ENCODE assay signal across 37 cellular contexts in the genomic region with DNA sequence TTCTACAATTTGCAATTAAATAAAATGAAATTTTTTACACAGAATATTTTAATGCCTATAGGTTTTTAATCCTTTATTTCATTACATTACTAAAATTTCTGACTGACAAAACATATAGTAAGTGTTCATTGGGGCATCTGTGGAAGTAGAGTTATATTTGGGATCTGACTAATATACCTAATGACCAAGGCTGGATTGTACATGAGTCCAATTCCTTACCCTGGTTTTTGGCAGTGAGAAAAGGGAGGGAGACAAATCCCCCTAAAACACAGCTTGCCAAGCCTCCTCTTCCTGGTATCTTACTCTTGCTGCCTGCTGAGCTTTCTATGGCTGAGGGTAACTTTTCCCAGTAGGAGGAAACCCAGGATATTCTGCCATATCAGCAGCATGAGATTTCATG.
"Had no signal": no experiment of that assay in that cellular context is flagged by ENCODE, and none has a peak within 500 bp of the region (broad histone marks: within the 10 kb centered on the region; RNA-seq: fewer than 3 reads in every experiment).

No MANE protein-coding gene starts in this region.

- H3K4me1 ChIP-seq: adrenal gland, ascending aorta, body of pancreas, breast epithelium had no signal

- H3K4me1 Mint-ChIP-seq: activated naive CD4-positive, alpha-beta T cell treated with anti-CD3 and anti-CD28 coated beads, Interleukin-2, amount 10 ng/mL, durations not matched to agents 7 days and 5 days; activated naive CD4-positive, alpha-beta T cell treated with anti-CD3 and anti-CD28 coated beads, Interleukin-2, amount 50 U/mL, for 24 hours; activated naive CD8-positive, alpha-beta T cell treated with anti-CD3 and anti-CD28 coated beads for 36 hours; activated naive CD8-positive, alpha-beta T cell treated with anti-CD3 and anti-CD28 coated beads, Interleukin-2, amount 10 ng/mL, durations not matched to agents 7 days and 5 days; activated naive CD8-positive, alpha-beta T cell treated with anti-CD3 and anti-CD28 coated beads, Interleukin-2, amount 50 U/mL, for 24 hours; activated T-helper 17 cell treated with anti-CD3 and anti-CD28 coated beads, Interleukin-2, amount 50 U/mL, for 72 hours; brain; central memory CD8-positive, alpha-beta T cell had no signal

- H3K36me3 ChIP-seq: adrenal gland, ascending aorta, brain microvascular endothelial cell, breast epithelium, cardiac muscle cell had no signal

- H3K27ac ChIP-seq: adrenal gland, ascending aorta, body of pancreas, brain microvascular endothelial cell, breast epithelium, cardiac muscle cell had no signal

- H3K9me3 Mint-ChIP-seq: activated naive CD4-positive, alpha-beta T cell treated with anti-CD3 and anti-CD28 coated beads for 36 hours; activated T-helper 1 cell treated with anti-CD3 and anti-CD28 coated beads, Interleukin-12 subunit alpha, Interleukin-12 subunit beta, Interleukin-2, Interleukin-4 antibody, amounts not matched to agents 30 ng/mL and 10 ng/mL and 1 ng/mL, durations not matched to agents 14 hours and 24 hours and 36 hours; activated T-helper 17 cell treated with anti-CD3 and anti-CD28 coated beads, Interleukin-2, amount 50 U/mL, for 72 hours; activated T-helper 2 cell treated with anti-CD3 and anti-CD28 coated beads, Interferon-gamma antibody, Interleukin-2, Interleukin-4, amounts not matched to agents 10 μg/mL and 5 μg/mL and 100 μg/mL, durations not matched to agents 14 hours and 24 hours and 36 hours; brain had no signal

- DNase-seq: activated effector memory CD4-positive, alpha-beta T cell treated with anti-CD3 and anti-CD28 coated beads, Interleukin-2, amount 50 U/mL, for 16 hours; activated effector memory CD4-positive, alpha-beta T cell treated with Interleukin-2 at 50 U/mL for 16 hours; activated gamma-delta T cell; activated gamma-delta T cell treated with Interleukin-2 at 50 U/mL for 16 hours; activated naive CD4-positive, alpha-beta T cell; activated naive CD4-positive, alpha-beta T cell treated with anti-CD3 and anti-CD28 coated beads for 36 hours; activated naive CD4-positive, alpha-beta T cell treated with anti-CD3 and anti-CD28 coated beads, Interleukin-2, amount 10 ng/mL, durations not matched to agents 7 days and 5 days; activated naive CD4-positive, alpha-beta T cell treated with anti-CD3 and anti-CD28 coated beads, Interleukin-2, amount 50 U/mL, for 16 hours; activated naive CD4-positive, alpha-beta T cell treated with Interleukin-2 at 50 U/mL for 16 hours; activated naive CD8-positive, alpha-beta T cell treated with anti-CD3 and anti-CD28 coated beads for 36 hours; activated naive CD8-positive, alpha-beta T cell treated with anti-CD3 and anti-CD28 coated beads, Interleukin-2, amount 10 ng/mL, durations not matched to agents 7 days and 5 days; activated naive CD8-positive, alpha-beta T cell treated with anti-CD3 and anti-CD28 coated beads, Interleukin-2, amount 50 U/mL, for 24 hours; activated T-cell treated with anti-CD3 and anti-CD28 coated beads, Interleukin-2, amount 50 U/mL, for 24 hours; activated T-cell treated with anti-CD3 and anti-CD28 coated beads, Interleukin-2, amount 50 U/mL, for 4 hours; activated T-cell treated with anti-CD3 and anti-CD28 coated beads, Interleukin-2, amount 50 U/mL, for 48 hours; activated T-cell treated with anti-CD3 and anti-CD28 coated beads, Interleukin-2, amount 50 U/mL, for 72 hours; adrenal gland; amniotic stem cell; amygdala; anterior cingulate cortex; aorta; body of pancreas; brain microvascular endothelial cell; caudate nucleus; central memory CD4-positive, alpha-beta T cell; cerebellar nuclear complex had no signal

- H3K4me3 ChIP-seq: adrenal gland, ascending aorta, body of pancreas, breast epithelium, cardiac muscle cell had no signal

- H3K9me3 ChIP-seq: adrenal gland, ascending aorta, body of pancreas, breast epithelium had no signal

- H3K27me3 ChIP-seq: adrenal gland, ascending aorta, body of pancreas, brain microvascular endothelial cell, breast epithelium, cardiac muscle cell had no signal

- H3K36me3 Mint-ChIP-seq: activated naive CD4-positive, alpha-beta T cell treated with anti-CD3 and anti-CD28 coated beads, Interleukin-2, amount 10 ng/mL, durations not matched to agents 7 days and 5 days; activated naive CD4-positive, alpha-beta T cell treated with anti-CD3 and anti-CD28 coated beads, Interleukin-2, amount 50 U/mL, for 24 hours; activated naive CD4-positive, alpha-beta T cell treated with anti-CD3 and anti-CD28 coated beads, Interleukin-2, amount 50 U/mL, for 72 hours; activated naive CD8-positive, alpha-beta T cell; activated naive CD8-positive, alpha-beta T cell treated with anti-CD3 and anti-CD28 coated beads for 36 hours; activated naive CD8-positive, alpha-beta T cell treated with anti-CD3 and anti-CD28 coated beads, Interleukin-2, amount 10 ng/mL, durations not matched to agents 7 days and 5 days; brain had no signal

- H3K27ac Mint-ChIP-seq: activated naive CD4-positive, alpha-beta T cell treated with anti-CD3 and anti-CD28 coated beads for 36 hours; activated naive CD4-positive, alpha-beta T cell treated with anti-CD3 and anti-CD28 coated beads, Interleukin-2, amount 10 ng/mL, durations not matched to agents 7 days and 5 days; activated naive CD4-positive, alpha-beta T cell treated with anti-CD3 and anti-CD28 coated beads, Interleukin-2, amount 50 U/mL, for 24 hours; activated naive CD4-positive, alpha-beta T cell treated with anti-CD3 and anti-CD28 coated beads, Interleukin-2, amount 50 U/mL, for 72 hours; activated naive CD8-positive, alpha-beta T cell; activated naive CD8-positive, alpha-beta T cell treated with anti-CD3 and anti-CD28 coated beads for 36 hours; activated naive CD8-positive, alpha-beta T cell treated with anti-CD3 and anti-CD28 coated beads, Interleukin-2, amount 10 ng/mL, durations not matched to agents 7 days and 5 days; activated naive CD8-positive, alpha-beta T cell treated with anti-CD3 and anti-CD28 coated beads, Interleukin-2, amount 50 U/mL, for 24 hours; activated T-cell treated with anti-CD3 and anti-CD28 coated beads, Interleukin-2, amount 50 U/mL, for 24 hours; activated T-cell treated with anti-CD3 and anti-CD28 coated beads, Interleukin-2, amount 50 U/mL, for 72 hours; activated T-helper 1 cell treated with anti-CD3 and anti-CD28 coated beads, Interleukin-12 subunit alpha, Interleukin-12 subunit beta, Interleukin-2, Interleukin-4 antibody, amounts not matched to agents 30 ng/mL and 10 ng/mL and 1 ng/mL, durations not matched to agents 14 hours and 24 hours and 36 hours; activated T-helper 17 cell treated with anti-CD3 and anti-CD28 coated beads, Interleukin-2, amount 50 U/mL, for 72 hours; activated T-helper 2 cell treated with anti-CD3 and anti-CD28 coated beads, Interferon-gamma antibody, Interleukin-2, Interleukin-4, amounts not matched to agents 10 μg/mL and 5 μg/mL and 100 μg/mL, durations not matched to agents 14 hours and 24 hours and 36 hours; brain had no signal

- H3K4me3 Mint-ChIP-seq: activated naive CD4-positive, alpha-beta T cell treated with anti-CD3 and anti-CD28 coated beads for 36 hours; activated naive CD4-positive, alpha-beta T cell treated with anti-CD3 and anti-CD28 coated beads, Interleukin-2, amount 10 ng/mL, durations not matched to agents 7 days and 5 days; activated naive CD4-positive, alpha-beta T cell treated with anti-CD3 and anti-CD28 coated beads, Interleukin-2, amount 50 U/mL, for 24 hours; activated naive CD8-positive, alpha-beta T cell; activated naive CD8-positive, alpha-beta T cell treated with anti-CD3 and anti-CD28 coated beads for 36 hours; activated naive CD8-positive, alpha-beta T cell treated with anti-CD3 and anti-CD28 coated beads, Interleukin-2, amount 10 ng/mL, durations not matched to agents 7 days and 5 days; activated naive CD8-positive, alpha-beta T cell treated with anti-CD3 and anti-CD28 coated beads, Interleukin-2, amount 50 U/mL, for 24 hours; activated T-cell treated with anti-CD3 and anti-CD28 coated beads, Interleukin-2, amount 50 U/mL, for 24 hours; activated T-cell treated with anti-CD3 and anti-CD28 coated beads, Interleukin-2, amount 50 U/mL, for 4 hours; activated T-cell treated with anti-CD3 and anti-CD28 coated beads, Interleukin-2, amount 50 U/mL, for 72 hours; activated T-helper 1 cell treated with anti-CD3 and anti-CD28 coated beads, Interleukin-12 subunit alpha, Interleukin-12 subunit beta, Interleukin-2, Interleukin-4 antibody, amounts not matched to agents 30 ng/mL and 10 ng/mL and 1 ng/mL, durations not matched to agents 14 hours and 24 hours and 36 hours; activated T-helper 17 cell treated with anti-CD3 and anti-CD28 coated beads, Interleukin-2, amount 50 U/mL, for 72 hours; brain; central memory CD8-positive, alpha-beta T cell had no signal

- H3K27me3 Mint-ChIP-seq: activated naive CD4-positive, alpha-beta T cell treated with anti-CD3 and anti-CD28 coated beads, Interleukin-2, amount 10 ng/mL, durations not matched to agents 7 days and 5 days; activated naive CD4-positive, alpha-beta T cell treated with anti-CD3 and anti-CD28 coated beads, Interleukin-2, amount 50 U/mL, for 24 hours; activated naive CD8-positive, alpha-beta T cell; activated naive CD8-positive, alpha-beta T cell treated with anti-CD3 and anti-CD28 coated beads for 36 hours; activated naive CD8-positive, alpha-beta T cell treated with anti-CD3 and anti-CD28 coated beads, Interleukin-2, amount 50 U/mL, for 24 hours; activated T-cell treated with anti-CD3 and anti-CD28 coated beads, Interleukin-2, amount 50 U/mL, for 24 hours; activated T-helper 17 cell treated with anti-CD3 and anti-CD28 coated beads, Interleukin-2, amount 50 U/mL, for 72 hours; central memory CD8-positive, alpha-beta T cell had no signal
